In genomic region chr4:123940604-123941003, GRCh38 we compare ENCODE assay signal across 21 cellular contexts.
"Had no signal": no experiment of that assay in that cellular context is flagged by ENCODE, and none has a peak within 500 bp of the region (broad histone marks: within the 10 kb centered on the region; RNA-seq: fewer than 3 reads in every experiment).

No MANE protein-coding gene starts in this region.

- ATAC-seq: effector memory CD8-positive, alpha-beta T cell; esophagus mucosa; gastrocnemius medialis; heart right ventricle; left cardiac atrium; left lung; left ventricle myocardium superior; lower lobe of right lung; mucosa of descending colon; naive thymus-derived CD8-positive, alpha-beta T cell had no signal

- H3K27me3 Mint-ChIP-seq: dendritic cell treated with granulocyte-macrophage colony-stimulating factor and Interleukin-4, amounts not matched to agents 40 ng/mL and 50 ng/mL, for 4 days; effector memory CD8-positive, alpha-beta T cell; naive B cell had no signal

- H3K4me3 Mint-ChIP-seq: dendritic cell treated with granulocyte-macrophage colony-stimulating factor and Interleukin-4, amounts not matched to agents 40 ng/mL and 50 ng/mL, for 4 days; effector memory CD8-positive, alpha-beta T cell; endodermal cell; mesothelial cell of epicardium; naive B cell; naive thymus-derived CD8-positive, alpha-beta T cell had no signal

- H3K36me3 Mint-ChIP-seq: mesothelial cell of epicardium; naive B cell; naive thymus-derived CD8-positive, alpha-beta T cell had no signal

- DNase-seq: effector CD8-positive, alpha-beta T cell; effector memory CD8-positive, alpha-beta T cell; endodermal cell; erythroblast; esophagus squamous epithelium; gastrocnemius medialis; glutamatergic neuron; head of caudate nucleus; heart right ventricle; hippocampal formation; left cardiac atrium; left lung; left ventricle myocardium superior; lower lobe of right lung; mesenchymal stem cell; mucosa of descending colon; naive B cell; naive thymus-derived CD8-positive, alpha-beta T cell had no signal

- H3K9me3 Mint-ChIP-seq: dendritic cell treated with granulocyte-macrophage colony-stimulating factor and Interleukin-4, amounts not matched to agents 40 ng/mL and 50 ng/mL, for 4 days; effector memory CD8-positive, alpha-beta T cell; endodermal cell; mesothelial cell of epicardium; naive B cell; naive thymus-derived CD8-positive, alpha-beta T cell had no signal

- H3K4me1 Mint-ChIP-seq: endodermal cell; naive B cell; naive thymus-derived CD8-positive, alpha-beta T cell had no signal

- H3K27ac Mint-ChIP-seq: dendritic cell treated with granulocyte-macrophage colony-stimulating factor and Interleukin-4, amounts not matched to agents 40 ng/mL and 50 ng/mL, for 4 days; effector memory CD8-positive, alpha-beta T cell; endodermal cell; mesothelial cell of epicardium; naive B cell; naive thymus-derived CD8-positive, alpha-beta T cell had no signal
